In the genomic region with DNA sequence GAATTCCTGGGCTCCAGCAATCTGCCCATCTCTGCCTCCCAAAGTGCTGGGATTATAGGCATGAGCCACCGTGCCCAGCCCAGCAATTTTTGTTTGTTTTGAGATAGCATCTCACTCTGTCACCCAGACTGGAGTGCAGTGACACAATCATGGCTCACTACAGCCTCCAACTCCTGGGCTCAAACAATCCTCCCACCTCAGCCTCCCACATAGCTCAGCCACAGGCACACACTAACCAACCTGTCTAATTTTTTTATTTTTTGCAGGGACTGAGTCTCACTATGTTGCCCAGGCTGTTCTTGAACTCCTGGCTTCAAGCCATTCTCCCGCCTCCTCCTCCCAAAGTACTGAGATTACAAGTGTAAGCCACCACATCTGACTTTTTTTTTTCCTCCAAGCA, we compare ENCODE assay signal across 3 cellular contexts. TPM values are rescaled to one million over a fixed set of nuclear protein-coding genes. Genes with fewer than 3 reads are reported as not detected.
"Had no signal": no experiment of that assay in that cellular context is flagged by ENCODE, and none has a peak within 500 bp of the region (broad histone marks: within the 10 kb centered on the region; RNA-seq: fewer than 3 reads in every experiment).

No MANE protein-coding gene starts in this region.

RNA-seq across cellular contexts. Expression of gene MAGI1, which starts 7.6 kb away (rescaled TPM):
- total RNA-seq: mononuclear cell had no signal
- polyA plus RNA-seq: immature natural killer cell; naive thymus-derived CD4-positive, alpha-beta T cell had no signal
